1 cellular context compared by ENCODE assay signal in the genomic region with DNA sequence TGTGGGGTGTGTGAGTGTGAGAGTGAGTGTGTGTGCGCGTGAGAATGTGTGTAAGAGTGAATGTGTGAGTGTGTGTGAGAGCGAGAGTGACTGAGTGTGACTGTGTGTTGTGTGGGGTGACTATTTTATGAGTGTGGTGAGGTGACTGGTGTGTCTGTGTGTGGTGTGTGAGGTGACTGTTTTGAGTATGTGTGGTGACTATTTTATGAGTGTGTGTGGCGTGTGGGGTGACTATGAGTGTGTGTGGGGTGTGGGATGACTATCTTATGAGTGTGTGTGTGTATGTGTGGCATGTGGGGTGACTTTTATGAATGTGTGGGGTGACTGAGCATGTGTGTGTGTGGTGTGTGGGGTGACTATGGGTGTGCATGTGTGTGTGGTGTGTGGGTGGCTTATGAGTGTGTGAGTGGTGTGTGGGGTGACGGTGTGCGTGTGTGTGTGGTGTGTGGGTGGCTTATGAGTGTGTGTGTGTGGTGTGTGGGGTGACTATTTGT.
TF ChIP-seq lines count a peak whose summit lies in the region.

No MANE protein-coding gene starts in this region.

TF ChIP-seq in K562, 482 proteins besides CTCF, POLR2A, EP300 and RAD21 (continued from another document and continues in another):
- no peak; the same call in 1 of the 2 replicates for TF ChIP-seq MTA2 (IDR thresholded peaks at IDR 0.05; ENCODE audit: low read depth)
- no peak for TF ChIP-seq ZNF589 (CRISPR knock-in tag; IDR thresholded peaks at IDR 0.05; ENCODE audit: low read depth)
- no peak for TF ChIP-seq NFE2L1 (tag; IDR thresholded peaks at IDR 0.05; ENCODE audit: borderline replicate concordance, low read depth)
- TF ChIP-seq, protein P1, sequence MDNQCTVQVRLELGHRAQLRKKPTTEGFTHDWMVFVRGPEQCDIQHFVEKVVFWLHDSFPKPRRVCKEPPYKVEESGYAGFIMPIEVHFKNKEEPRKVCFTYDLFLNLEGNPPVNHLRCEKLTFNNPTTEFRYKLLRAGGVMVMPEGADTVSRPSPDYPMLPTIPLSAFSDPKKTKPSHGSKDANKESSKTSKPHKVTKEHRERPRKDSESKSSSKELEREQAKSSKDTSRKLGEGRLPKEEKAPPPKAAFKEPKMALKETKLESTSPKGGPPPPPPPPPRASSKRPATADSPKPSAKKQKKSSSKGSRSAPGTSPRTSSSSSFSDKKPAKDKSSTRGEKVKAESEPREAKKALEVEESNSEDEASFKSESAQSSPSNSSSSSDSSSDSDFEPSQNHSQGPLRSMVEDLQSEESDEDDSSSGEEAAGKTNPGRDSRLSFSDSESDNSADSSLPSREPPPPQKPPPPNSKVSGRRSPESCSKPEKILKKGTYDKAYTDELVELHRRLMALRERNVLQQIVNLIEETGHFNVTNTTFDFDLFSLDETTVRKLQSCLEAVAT (IDR thresholded peaks at IDR 0.05): peak; percentile 43 to 65; a peak in 3 of 4 replicates
- TF ChIP-seq JUNB (CRISPR knock-in tag; conservative IDR thresholded peaks at IDR 0.05): no peak
- no peak for TF ChIP-seq ZNF23 (CRISPR knock-in tag; IDR thresholded peaks at IDR 0.05)
- TF ChIP-seq, protein P2, sequence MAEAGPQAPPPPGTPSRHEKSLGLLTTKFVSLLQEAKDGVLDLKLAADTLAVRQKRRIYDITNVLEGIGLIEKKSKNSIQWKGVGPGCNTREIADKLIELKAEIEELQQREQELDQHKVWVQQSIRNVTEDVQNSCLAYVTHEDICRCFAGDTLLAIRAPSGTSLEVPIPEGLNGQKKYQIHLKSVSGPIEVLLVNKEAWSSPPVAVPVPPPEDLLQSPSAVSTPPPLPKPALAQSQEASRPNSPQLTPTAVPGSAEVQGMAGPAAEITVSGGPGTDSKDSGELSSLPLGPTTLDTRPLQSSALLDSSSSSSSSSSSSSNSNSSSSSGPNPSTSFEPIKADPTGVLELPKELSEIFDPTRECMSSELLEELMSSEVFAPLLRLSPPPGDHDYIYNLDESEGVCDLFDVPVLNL (CRISPR knock-in tag; IDR thresholded peaks at IDR 0.05; ENCODE audit: low read depth): no peak
- 0 out of 2 replicates have a peak, but pooled peaks have one; percentile 31 for TF ChIP-seq OTX1 (CRISPR knock-in tag; IDR thresholded peaks at IDR 0.05)
- TF ChIP-seq, protein P3, sequence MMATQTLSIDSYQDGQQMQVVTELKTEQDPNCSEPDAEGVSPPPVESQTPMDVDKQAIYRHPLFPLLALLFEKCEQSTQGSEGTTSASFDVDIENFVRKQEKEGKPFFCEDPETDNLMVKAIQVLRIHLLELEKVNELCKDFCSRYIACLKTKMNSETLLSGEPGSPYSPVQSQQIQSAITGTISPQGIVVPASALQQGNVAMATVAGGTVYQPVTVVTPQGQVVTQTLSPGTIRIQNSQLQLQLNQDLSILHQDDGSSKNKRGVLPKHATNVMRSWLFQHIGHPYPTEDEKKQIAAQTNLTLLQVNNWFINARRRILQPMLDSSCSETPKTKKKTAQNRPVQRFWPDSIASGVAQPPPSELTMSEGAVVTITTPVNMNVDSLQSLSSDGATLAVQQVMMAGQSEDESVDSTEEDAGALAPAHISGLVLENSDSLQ (IDR thresholded peaks at IDR 0.05): no peak
- TF ChIP-seq GABPB1 (CRISPR knock-in tag; IDR thresholded peaks at IDR 0.05): no peak
- no peak for TF ChIP-seq ZNF316 (IDR thresholded peaks at IDR 0.05)
- TF ChIP-seq, protein P4, sequence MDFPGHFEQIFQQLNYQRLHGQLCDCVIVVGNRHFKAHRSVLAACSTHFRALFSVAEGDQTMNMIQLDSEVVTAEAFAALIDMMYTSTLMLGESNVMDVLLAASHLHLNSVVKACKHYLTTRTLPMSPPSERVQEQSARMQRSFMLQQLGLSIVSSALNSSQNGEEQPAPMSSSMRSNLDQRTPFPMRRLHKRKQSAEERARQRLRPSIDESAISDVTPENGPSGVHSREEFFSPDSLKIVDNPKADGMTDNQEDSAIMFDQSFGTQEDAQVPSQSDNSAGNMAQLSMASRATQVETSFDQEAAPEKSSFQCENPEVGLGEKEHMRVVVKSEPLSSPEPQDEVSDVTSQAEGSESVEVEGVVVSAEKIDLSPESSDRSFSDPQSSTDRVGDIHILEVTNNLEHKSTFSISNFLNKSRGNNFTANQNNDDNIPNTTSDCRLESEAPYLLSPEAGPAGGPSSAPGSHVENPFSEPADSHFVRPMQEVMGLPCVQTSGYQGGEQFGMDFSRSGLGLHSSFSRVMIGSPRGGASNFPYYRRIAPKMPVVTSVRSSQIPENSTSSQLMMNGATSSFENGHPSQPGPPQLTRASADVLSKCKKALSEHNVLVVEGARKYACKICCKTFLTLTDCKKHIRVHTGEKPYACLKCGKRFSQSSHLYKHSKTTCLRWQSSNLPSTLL (IDR thresholded peaks at IDR 0.05): peak; percentile 51; the same call in 1 of the 2 replicates
- peak; percentile 30 for TF ChIP-seq KDM5B (IDR thresholded peaks at IDR 0.05; ENCODE audit: insufficient replicate concordance, low read depth, low read length)
- TF ChIP-seq, protein P5, sequence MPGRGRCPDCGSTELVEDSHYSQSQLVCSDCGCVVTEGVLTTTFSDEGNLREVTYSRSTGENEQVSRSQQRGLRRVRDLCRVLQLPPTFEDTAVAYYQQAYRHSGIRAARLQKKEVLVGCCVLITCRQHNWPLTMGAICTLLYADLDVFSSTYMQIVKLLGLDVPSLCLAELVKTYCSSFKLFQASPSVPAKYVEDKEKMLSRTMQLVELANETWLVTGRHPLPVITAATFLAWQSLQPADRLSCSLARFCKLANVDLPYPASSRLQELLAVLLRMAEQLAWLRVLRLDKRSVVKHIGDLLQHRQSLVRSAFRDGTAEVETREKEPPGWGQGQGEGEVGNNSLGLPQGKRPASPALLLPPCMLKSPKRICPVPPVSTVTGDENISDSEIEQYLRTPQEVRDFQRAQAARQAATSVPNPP (IDR thresholded peaks at IDR 0.05; ENCODE audit: borderline replicate concordance, insufficient read depth, insufficient read length): no peak
- TF ChIP-seq SUPT5H (IDR thresholded peaks at IDR 0.05): peak; percentile 37; the same call in 1 of the 2 replicates
- TF ChIP-seq, protein P6, sequence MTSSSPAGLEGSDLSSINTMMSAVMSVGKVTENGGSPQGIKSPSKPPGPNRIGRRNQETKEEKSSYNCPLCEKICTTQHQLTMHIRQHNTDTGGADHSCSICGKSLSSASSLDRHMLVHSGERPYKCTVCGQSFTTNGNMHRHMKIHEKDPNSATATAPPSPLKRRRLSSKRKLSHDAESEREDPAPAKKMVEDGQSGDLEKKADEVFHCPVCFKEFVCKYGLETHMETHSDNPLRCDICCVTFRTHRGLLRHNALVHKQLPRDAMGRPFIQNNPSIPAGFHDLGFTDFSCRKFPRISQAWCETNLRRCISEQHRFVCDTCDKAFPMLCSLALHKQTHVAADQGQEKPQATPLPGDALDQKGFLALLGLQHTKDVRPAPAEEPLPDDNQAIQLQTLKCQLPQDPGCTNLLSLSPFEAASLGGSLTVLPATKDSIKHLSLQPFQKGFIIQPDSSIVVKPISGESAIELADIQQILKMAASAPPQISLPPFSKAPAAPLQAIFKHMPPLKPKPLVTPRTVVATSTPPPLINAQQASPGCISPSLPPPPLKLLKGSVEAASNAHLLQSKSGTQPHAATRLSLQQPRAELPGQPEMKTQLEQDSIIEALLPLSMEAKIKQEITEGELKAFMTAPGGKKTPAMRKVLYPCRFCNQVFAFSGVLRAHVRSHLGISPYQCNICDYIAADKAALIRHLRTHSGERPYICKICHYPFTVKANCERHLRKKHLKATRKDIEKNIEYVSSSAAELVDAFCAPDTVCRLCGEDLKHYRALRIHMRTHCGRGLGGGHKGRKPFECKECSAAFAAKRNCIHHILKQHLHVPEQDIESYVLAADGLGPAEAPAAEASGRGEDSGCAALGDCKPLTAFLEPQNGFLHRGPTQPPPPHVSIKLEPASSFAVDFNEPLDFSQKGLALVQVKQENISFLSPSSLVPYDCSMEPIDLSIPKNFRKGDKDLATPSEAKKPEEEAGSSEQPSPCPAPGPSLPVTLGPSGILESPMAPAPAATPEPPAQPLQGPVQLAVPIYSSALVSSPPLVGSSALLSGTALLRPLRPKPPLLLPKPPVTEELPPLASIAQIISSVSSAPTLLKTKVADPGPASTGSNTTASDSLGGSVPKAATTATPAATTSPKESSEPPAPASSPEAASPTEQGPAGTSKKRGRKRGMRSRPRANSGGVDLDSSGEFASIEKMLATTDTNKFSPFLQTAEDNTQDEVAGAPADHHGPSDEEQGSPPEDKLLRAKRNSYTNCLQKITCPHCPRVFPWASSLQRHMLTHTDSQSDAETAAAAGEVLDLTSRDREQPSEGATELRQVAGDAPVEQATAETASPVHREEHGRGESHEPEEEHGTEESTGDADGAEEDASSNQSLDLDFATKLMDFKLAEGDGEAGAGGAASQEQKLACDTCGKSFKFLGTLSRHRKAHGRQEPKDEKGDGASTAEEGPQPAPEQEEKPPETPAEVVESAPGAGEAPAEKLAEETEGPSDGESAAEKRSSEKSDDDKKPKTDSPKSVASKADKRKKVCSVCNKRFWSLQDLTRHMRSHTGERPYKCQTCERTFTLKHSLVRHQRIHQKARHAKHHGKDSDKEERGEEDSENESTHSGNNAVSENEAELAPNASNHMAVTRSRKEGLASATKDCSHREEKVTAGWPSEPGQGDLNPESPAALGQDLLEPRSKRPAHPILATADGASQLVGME (CRISPR knock-in tag; IDR thresholded peaks at IDR 0.05): no peak
- TF ChIP-seq GATAD2B (IDR thresholded peaks at IDR 0.05; ENCODE audit: borderline replicate concordance): no peak
- peak; percentile 35 for TF ChIP-seq PHF20 (IDR thresholded peaks at IDR 0.05; ENCODE audit: partially characterized antibody)
- no peak for TF ChIP-seq ZNF12 (CRISPR knock-in tag; IDR thresholded peaks at IDR 0.05)
- TF ChIP-seq FOXK1 (CRISPR knock-in tag; IDR thresholded peaks at IDR 0.05; ENCODE audit: borderline replicate concordance): no peak
- TF ChIP-seq RBM14 (IDR thresholded peaks at IDR 0.05; ENCODE audit: borderline replicate concordance, insufficient read depth, low read depth, low read length): no peak
- TF ChIP-seq KLF16 (IDR thresholded peaks at IDR 0.05): no peak
- TF ChIP-seq SNIP1 (IDR thresholded peaks at IDR 0.05; ENCODE audit: low read depth): no peak
- TF ChIP-seq ZNF76 (CRISPR knock-in tag; IDR thresholded peaks at IDR 0.05; ENCODE audit: borderline replicate concordance): no peak
- peak; percentile 25; the same call in 1 of the 2 replicates for TF ChIP-seq ARID2 (IDR thresholded peaks at IDR 0.05)
- 0 out of 2 replicates have a peak, but pooled peaks have one; percentile 51 for TF ChIP-seq ZKSCAN8 (CRISPR knock-in tag; IDR thresholded peaks at IDR 0.05)
- no peak for TF ChIP-seq CHD2 (IDR thresholded peaks at IDR 0.05; ENCODE audit: low read depth, low read length)
- TF ChIP-seq COPS2 (conservative IDR thresholded peaks at IDR 0.05): no peak
- TF ChIP-seq ZNF584 (CRISPR knock-in tag; IDR thresholded peaks at IDR 0.05; ENCODE audit: low read depth): no peak
- TF ChIP-seq, protein P7, sequence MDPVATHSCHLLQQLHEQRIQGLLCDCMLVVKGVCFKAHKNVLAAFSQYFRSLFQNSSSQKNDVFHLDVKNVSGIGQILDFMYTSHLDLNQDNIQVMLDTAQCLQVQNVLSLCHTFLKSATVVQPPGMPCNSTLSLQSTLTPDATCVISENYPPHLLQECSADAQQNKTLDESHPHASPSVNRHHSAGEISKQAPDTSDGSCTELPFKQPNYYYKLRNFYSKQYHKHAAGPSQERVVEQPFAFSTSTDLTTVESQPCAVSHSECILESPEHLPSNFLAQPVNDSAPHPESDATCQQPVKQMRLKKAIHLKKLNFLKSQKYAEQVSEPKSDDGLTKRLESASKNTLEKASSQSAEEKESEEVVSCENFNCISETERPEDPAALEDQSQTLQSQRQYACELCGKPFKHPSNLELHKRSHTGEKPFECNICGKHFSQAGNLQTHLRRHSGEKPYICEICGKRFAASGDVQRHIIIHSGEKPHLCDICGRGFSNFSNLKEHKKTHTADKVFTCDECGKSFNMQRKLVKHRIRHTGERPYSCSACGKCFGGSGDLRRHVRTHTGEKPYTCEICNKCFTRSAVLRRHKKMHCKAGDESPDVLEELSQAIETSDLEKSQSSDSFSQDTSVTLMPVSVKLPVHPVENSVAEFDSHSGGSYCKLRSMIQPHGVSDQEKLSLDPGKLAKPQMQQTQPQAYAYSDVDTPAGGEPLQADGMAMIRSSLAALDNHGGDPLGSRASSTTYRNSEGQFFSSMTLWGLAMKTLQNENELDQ (CRISPR knock-in tag; IDR thresholded peaks at IDR 0.05; ENCODE audit: borderline replicate concordance): no peak
- no peak for TF ChIP-seq ZBTB7A (IDR thresholded peaks at IDR 0.05; ENCODE audit: borderline replicate concordance, control insufficient read depth, low read depth, low read length)
- no peak for TF ChIP-seq HDAC8 (tag; IDR thresholded peaks at IDR 0.05)
- TF ChIP-seq MCM3 (IDR thresholded peaks at IDR 0.05): no peak
- no peak for TF ChIP-seq POU5F1 (IDR thresholded peaks at IDR 0.05; ENCODE audit: borderline replicate concordance, low read depth, low read length, partially characterized antibody)
- TF ChIP-seq ZNF77 (CRISPR knock-in tag; IDR thresholded peaks at IDR 0.05): no peak
- TF ChIP-seq RBM34 (IDR thresholded peaks at IDR 0.05; ENCODE audit: borderline replicate concordance, insufficient read depth, low read length): no peak
- no peak for TF ChIP-seq TSC22D4 (tag; IDR thresholded peaks at IDR 0.05)
- TF ChIP-seq HCFC1 (IDR thresholded peaks at IDR 0.05; ENCODE audit: low read depth, low read length): no peak
- TF ChIP-seq TAL1 (IDR thresholded peaks at IDR 0.05): no peak
- TF ChIP-seq TCF3 (CRISPR knock-in tag; IDR thresholded peaks at IDR 0.05): no peak
- TF ChIP-seq LEF1 (IDR thresholded peaks at IDR 0.05): no peak
- no peak for TF ChIP-seq PTTG1 (tag; IDR thresholded peaks at IDR 0.05; ENCODE audit: low read depth)
- TF ChIP-seq MECOM (CRISPR knock-in tag; IDR thresholded peaks at IDR 0.05): no peak
- no peak for TF ChIP-seq ZNF124 (CRISPR knock-in tag; IDR thresholded peaks at IDR 0.05)
- TF ChIP-seq, protein P8, sequence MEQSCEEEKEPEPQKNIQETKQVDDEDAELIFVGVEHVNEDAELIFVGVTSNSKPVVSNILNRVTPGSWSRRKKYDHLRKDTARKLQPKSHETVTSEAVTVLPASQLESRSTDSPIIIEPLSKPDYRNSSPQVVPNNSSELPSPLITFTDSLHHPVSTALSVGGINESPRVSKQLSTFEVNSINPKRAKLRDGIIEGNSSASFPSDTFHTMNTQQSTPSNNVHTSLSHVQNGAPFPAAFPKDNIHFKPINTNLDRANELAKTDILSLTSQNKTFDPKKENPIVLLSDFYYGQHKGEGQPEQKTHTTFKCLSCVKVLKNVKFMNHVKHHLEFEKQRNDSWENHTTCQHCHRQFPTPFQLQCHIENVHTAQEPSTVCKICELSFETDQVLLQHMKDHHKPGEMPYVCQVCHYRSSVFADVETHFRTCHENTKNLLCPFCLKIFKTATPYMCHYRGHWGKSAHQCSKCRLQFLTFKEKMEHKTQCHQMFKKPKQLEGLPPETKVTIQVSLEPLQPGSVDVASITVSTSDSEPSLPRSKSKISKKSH (CRISPR knock-in tag; IDR thresholded peaks at IDR 0.05): no peak
- TF ChIP-seq ZNF707 (CRISPR knock-in tag; conservative IDR thresholded peaks at IDR 0.05): no peak
- no peak for TF ChIP-seq TCFL5 (CRISPR knock-in tag; conservative IDR thresholded peaks at IDR 0.05)
- TF ChIP-seq MYNN (IDR thresholded peaks at IDR 0.05): peak; percentile 48; the same call in 1 of the 2 replicates
- TF ChIP-seq MYNN (CRISPR knock-in tag; IDR thresholded peaks at IDR 0.05): no peak
- TF ChIP-seq ZNF184 (CRISPR knock-in tag; IDR thresholded peaks at IDR 0.05): no peak
